In genomic region chr6:169499728-169500265, GRCh38 we compare ENCODE assay signal across 18 cellular contexts.
"Had no signal": no experiment of that assay in that cellular context is flagged by ENCODE, and none has a peak within 500 bp of the region (broad histone marks: within the 10 kb centered on the region; RNA-seq: fewer than 3 reads in every experiment).

No MANE protein-coding gene starts in this region.

- H3K4me3 ChIP-seq: esophagus muscularis mucosa, lower lobe of right lung, neural progenitor cell, ovary, right lobe of liver, spleen, thoracic aorta, transverse colon had no signal

- H3K9me3 ChIP-seq: esophagus muscularis mucosa, lower lobe of right lung, ovary had no signal

- H3K36me3 ChIP-seq: esophagus muscularis mucosa, lower lobe of right lung, neural progenitor cell, ovary, right lobe of liver, thoracic aorta, transverse colon had no signal

- H3K9ac ChIP-seq: neural progenitor cell had no signal

- H3K4me1 ChIP-seq: lower lobe of right lung, neural progenitor cell, right lobe of liver, spleen, transverse colon had no signal

- H3K27ac ChIP-seq: epithelial cell of prostate, esophagus muscularis mucosa, lower lobe of right lung, neural progenitor cell, ovary, right lobe of liver, spleen, transverse colon had no signal

- H3K27me3 ChIP-seq: esophagus muscularis mucosa, neural progenitor cell, ovary, right lobe of liver, spleen, transverse colon had no signal

- ATAC-seq: left lobe of liver, natural killer cell, right lobe of liver had no signal

- DNase-seq: cortex of kidney; effector memory CD4-positive, alpha-beta T cell; foreskin fibroblast; kidney glomerular epithelial cell; lower lobe of right lung; natural killer cell; ovary; right lobe of liver; spleen; stimulated activated CD4-positive, alpha-beta T cell treated with anti-CD3 and anti-CD28 coated beads, Interleukin-15, amount 100 ng/mL, for 24 hours; stimulated activated CD4-positive, alpha-beta T cell treated with anti-CD3 and anti-CD28 coated beads, Interleukin-1b, Interleukin-23, amount 100 ng/mL, for 48 hours; stimulated activated CD4-positive, alpha-beta T cell treated with anti-CD3 and anti-CD28 coated beads, Interleukin-4, amount 100 ng/mL, for 24 hours; transverse colon had no signal
